11 cellular contexts compared by ENCODE assay signal in the genomic region with DNA sequence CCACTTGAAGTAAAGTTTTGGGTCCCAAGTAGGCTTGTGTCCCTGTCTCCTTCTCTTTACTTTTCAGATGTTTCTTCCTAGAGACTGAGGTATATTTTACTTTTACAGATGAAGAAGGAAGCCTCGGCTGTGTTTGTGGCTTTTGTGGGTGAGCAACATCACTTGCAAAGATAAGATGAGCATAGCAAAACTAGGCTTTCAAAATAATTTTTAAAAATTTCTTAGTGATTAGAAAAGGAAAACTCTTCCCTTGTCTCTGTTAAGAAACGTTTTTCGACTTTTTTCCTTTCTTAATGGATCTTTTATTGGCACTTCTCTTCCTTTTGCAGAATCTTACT. TPM values are rescaled to one million over a fixed set of nuclear protein-coding genes. Genes with fewer than 3 reads are reported as not detected.
DNase-seq lines count a peak whose midpoint lies in the region; ATAC-seq and TF ChIP-seq lines count a peak whose summit lies in the region.
"Had no signal": no experiment of that assay in that cellular context is flagged by ENCODE, and none has a peak within 500 bp of the region (broad histone marks: within the 10 kb centered on the region; RNA-seq: fewer than 3 reads in every experiment).

No MANE protein-coding gene starts in this region.

- ATAC-seq in activated T-helper 17 cell treated with anti-CD3 and anti-CD28 coated beads, Interleukin-2, amount 50 U/mL, for 72 hours (replicated peaks): no peak
- ATAC-seq in mucosa of descending colon (peak; percentile 2), HG02798 (IDR thresholded peaks at IDR 0.05; ENCODE audit: poor library complexity, unreplicated experiment) (no peak), HG02588 (IDR thresholded peaks at IDR 0.05; ENCODE audit: unreplicated experiment) (no peak)

- peak overlapping the region; percentile 100 for H3K27ac Mint-ChIP-seq in activated T-helper 17 cell treated with anti-CD3 and anti-CD28 coated beads, Interleukin-2, amount 50 U/mL, for 72 hours

- no peak for TF ChIP-seq CTCF in AG09309 (IDR thresholded peaks at IDR 0.05; ENCODE audit: control insufficient read depth, insufficient read depth, low read depth, low read length, missing control alignments)
- no peak for TF ChIP-seq CTCF in HL-60 (IDR thresholded peaks at IDR 0.05; ENCODE audit: insufficient read depth, low read length)
- no peak for TF ChIP-seq CTCF in mucosa of descending colon (IDR thresholded peaks at IDR 0.05)

- no peaks in the 10 kb centered on the region for H3K9me3 Mint-ChIP-seq in activated T-helper 17 cell treated with anti-CD3 and anti-CD28 coated beads, Interleukin-2, amount 50 U/mL, for 72 hours

- H3K36me3 Mint-ChIP-seq in activated T-helper 17 cell treated with anti-CD3 and anti-CD28 coated beads, Interleukin-2, amount 50 U/mL, for 72 hours (ENCODE audit: low read depth): peaks cover 97% of the 10 kb centered on the region

- H3K4me3 ChIP-seq in AG09309 (ENCODE audit: control insufficient read depth, low read depth, low read length) (peak overlapping the region; percentile 8; the same call in 1 of the 2 replicates), HL-60 (replicated peaks; ENCODE audit: insufficient read depth, low read length) (no peak overlapping the region), mucosa of descending colon (no peak overlapping the region)
- H3K4me3 ChIP-seq: cardiac muscle cell had no signal

- H3K36me3 ChIP-seq in mucosa of descending colon (ENCODE audit: low read depth): no peaks in the 10 kb centered on the region
- H3K36me3 ChIP-seq: cardiac muscle cell had no signal

- peak overlapping the region; percentile 69 for H3K27ac ChIP-seq in HL-60 (replicated peaks)
- H3K27ac ChIP-seq: cardiac muscle cell had no signal

- H3K9me3 ChIP-seq in mucosa of descending colon: no peaks in the 10 kb centered on the region

- H3K27me3 ChIP-seq in HL-60 (ENCODE audit: insufficient read depth, poor library complexity, severe bottlenecking): no peaks in the 10 kb centered on the region
- H3K27me3 ChIP-seq: cardiac muscle cell had no signal

- H3K4me1 ChIP-seq in mucosa of descending colon (ENCODE audit: low read depth): peaks cover 84% of the 10 kb centered on the region

- no peaks in the 10 kb centered on the region for H3K27me3 Mint-ChIP-seq in activated T-helper 17 cell treated with anti-CD3 and anti-CD28 coated beads, Interleukin-2, amount 50 U/mL, for 72 hours

- H3K4me1 Mint-ChIP-seq in activated T-helper 17 cell treated with anti-CD3 and anti-CD28 coated beads, Interleukin-2, amount 50 U/mL, for 72 hours: peaks cover 66% of the 10 kb centered on the region

- no peak for DNase-seq in AG09309 (ENCODE audit: low read depth)
- peak in 1 of 2 experiments; percentile 62 for DNase-seq in HL-60 (ENCODE audit: low read depth in 1 of 2, low spot score in 1 of 2)
- no peak for DNase-seq in mucosa of descending colon
- DNase-seq in GOT3 (lab: John Stamatoyannopoulos, UW): no peak
- DNase-seq in cortex of kidney (lab: John Stamatoyannopoulos, UW): no peak
- DNase-seq: NCI-H2171 treated with DMSO at 0.1 percent for 48 hours, posterior cingulate gyrus had no signal

- intact Hi-C loops in mucosa of descending colon (cut with DNase I, micrococcal nuclease): no loop called here

- peak overlapping the region; percentile 97 for H3K4me3 Mint-ChIP-seq in activated T-helper 17 cell treated with anti-CD3 and anti-CD28 coated beads, Interleukin-2, amount 50 U/mL, for 72 hours

RNA-seq across cellular contexts. Expression of a gene that starts 7.6 kb away (rescaled TPM):
- total RNA-seq in activated T-helper 17 cell treated with anti-CD3 and anti-CD28 coated beads, Interleukin-2, amount 50 U/mL, for 72 hours: 10 to 100 TPM; 68.3 to 77.1 TPM
- total RNA-seq in mucosa of descending colon: 10 to 100 TPM; 33.2 to 35.1 (median 33.4) TPM
